29 cellular contexts compared by ENCODE assay signal in the genomic region with DNA sequence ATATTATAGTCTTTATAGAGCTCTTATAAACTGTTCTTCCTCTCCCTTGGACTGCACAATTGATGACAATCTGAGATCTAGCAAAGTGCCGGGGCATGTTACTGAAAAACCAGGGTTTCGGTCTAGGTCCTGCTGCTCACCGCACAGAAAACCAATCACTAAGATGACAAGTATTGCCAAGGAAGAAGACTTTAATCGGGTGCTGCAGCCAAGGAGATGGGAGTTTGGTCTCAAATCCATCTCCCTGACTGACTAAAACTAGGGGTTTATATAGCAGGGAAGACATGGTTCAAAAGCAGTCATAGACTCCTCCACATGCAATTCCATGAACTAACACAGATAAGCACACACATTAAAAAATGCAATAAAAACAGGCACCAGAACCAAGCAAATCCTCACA.
"Had no signal": no experiment of that assay in that cellular context is flagged by ENCODE, and none has a peak within 500 bp of the region (broad histone marks: within the 10 kb centered on the region; RNA-seq: fewer than 3 reads in every experiment).

No MANE protein-coding gene starts in this region.

- H3K27me3 ChIP-seq: stomach, suprapubic skin, testis, thyroid gland, tibial artery, tibial nerve, transverse colon, upper lobe of left lung, upper lobe of right lung, uterus, vagina had no signal

- H3K4me1 ChIP-seq: stomach, suprapubic skin, testis, thyroid gland, tibial nerve, transverse colon, upper lobe of left lung, upper lobe of right lung, uterus, vagina had no signal

- FAIRE-seq: urothelium cell line had no signal

- H3K4me1 Mint-ChIP-seq: stimulated activated effector memory CD8-positive, alpha-beta T cell treated with anti-CD3 and anti-CD28 coated beads, Interleukin-12 subunit alpha, Interleukin-12 subunit beta, amount 100 ng/mL, for 72 hours; stimulated activated memory B cell treated with anti-CD40 and anti-IgM and Interleukin-4, amounts not matched to agents 10 μg/mL and 1 μg/mL and 100 μg/mL, for 72 hours; stimulated activated naive B cell treated with anti-CD40 and anti-IgM and Interleukin-4, amounts not matched to agents 10 μg/mL and 1 μg/mL and 100 μg/mL, for 72 hours; stimulated activated naive CD8-positive, alpha-beta T cell treated with anti-CD3 and anti-CD28 coated beads, Interleukin-15, amount 100 ng/mL, for 72 hours had no signal

- H3K4me3 Mint-ChIP-seq: stimulated activated effector memory CD8-positive, alpha-beta T cell treated with anti-CD3 and anti-CD28 coated beads, Interleukin-12 subunit alpha, Interleukin-12 subunit beta, amount 100 ng/mL, for 72 hours; stimulated activated memory B cell treated with anti-CD40 and anti-IgM and Interleukin-4, amounts not matched to agents 10 μg/mL and 1 μg/mL and 100 μg/mL, for 72 hours; stimulated activated naive B cell treated with anti-CD40 and anti-IgM and Interleukin-4, amounts not matched to agents 10 μg/mL and 1 μg/mL and 100 μg/mL, for 72 hours; stimulated activated naive CD8-positive, alpha-beta T cell treated with anti-CD3 and anti-CD28 coated beads, Interleukin-15, amount 100 ng/mL, for 72 hours; stimulated activated naive CD8-positive, alpha-beta T cell treated with anti-CD3 and anti-CD28 coated beads, Interleukin-15, Interleukin-2, amounts not matched to agents 100 ng/mL and 50 ng/mL, for 24 hours; type B pancreatic cell had no signal

- ATAC-seq: stimulated activated effector memory CD8-positive, alpha-beta T cell treated with anti-CD3 and anti-CD28 coated beads, Interleukin-12 subunit alpha, Interleukin-12 subunit beta, amount 100 ng/mL, for 72 hours; stimulated activated memory B cell treated with anti-CD40 and anti-IgM and Interleukin-4, amounts not matched to agents 10 μg/mL and 1 μg/mL and 100 μg/mL, for 72 hours; stimulated activated naive B cell treated with anti-CD40 and anti-IgM and Interleukin-4, amounts not matched to agents 10 μg/mL and 1 μg/mL and 100 μg/mL, for 72 hours; stimulated activated naive CD8-positive, alpha-beta T cell treated with anti-CD3 and anti-CD28 coated beads, Interleukin-15, amount 100 ng/mL, for 72 hours; stimulated activated naive CD8-positive, alpha-beta T cell treated with anti-CD3 and anti-CD28 coated beads, Interleukin-15, Interleukin-2, amounts not matched to agents 100 U/mL and 50 U/mL, for 24 hours; upper lobe of right lung had no signal

- DNase-seq: stimulated activated CD4-positive, alpha-beta T cell treated with anti-CD3 and anti-CD28 coated beads, Interleukin-2, amount 100 ng/mL, for 48 hours; stimulated activated CD4-positive, alpha-beta T cell treated with anti-CD3 and anti-CD28 coated beads, Interleukin-4, amount 100 ng/mL, for 1 hour; stimulated activated CD4-positive, alpha-beta T cell treated with anti-CD3 and anti-CD28 coated beads, Interleukin-4, amount 100 ng/mL, for 24 hours; stimulated activated CD4-positive, alpha-beta T cell treated with anti-CD3 and anti-CD28 coated beads, Interleukin-4, amount 100 ng/mL, for 4 hours; stimulated activated CD8-positive, alpha-beta memory T cell treated with anti-CD3 and anti-CD28 coated beads, Interleukin-4, amount 100 ng/mL, for 48 hours; stimulated activated naive B cell treated with anti-CD40 and anti-IgM and Interleukin-4, amounts not matched to agents 10 μg/mL and 1 μg/mL and 100 μg/mL, for 72 hours; stimulated activated naive CD4-positive, alpha-beta T cell; stimulated activated naive CD4-positive, alpha-beta T cell treated with Interleukin-2 at 50 U/mL for 16 hours; stimulated activated naive CD8-positive, alpha-beta T cell treated with anti-CD3 and anti-CD28 coated beads, Interleukin-15, amount 100 ng/mL, for 72 hours; stimulated activated naive CD8-positive, alpha-beta T cell treated with anti-CD3 and anti-CD28 coated beads, Interleukin-15, Interleukin-2, amounts not matched to agents 100 U/mL and 50 U/mL, for 24 hours; stomach; substantia nigra; testis; thyroid gland; tibial artery; transverse colon; trophoblast cell; upper lobe of left lung; upper lobe of right lung; uterus had no signal

- H3K9me3 ChIP-seq: suprapubic skin, testis, thoracic aorta, thyroid gland, tibial artery, tibial nerve, transverse colon, upper lobe of left lung, upper lobe of right lung, uterus, vagina had no signal

- H3K36me3 ChIP-seq: stomach, suprapubic skin, thoracic aorta, thyroid gland, tibial artery, tibial nerve, transverse colon, upper lobe of left lung, upper lobe of right lung, uterus, vagina had no signal

- H3K27ac ChIP-seq: stomach, suprapubic skin, testis, thoracic aorta, thyroid gland, tibial artery, tibial nerve, transverse colon, upper lobe of left lung, upper lobe of right lung, uterus, vagina had no signal

- H3K4me3 ChIP-seq: stomach, suprapubic skin, testis, thoracic aorta, thyroid gland, tibial artery, tibial nerve, transverse colon, upper lobe of left lung, upper lobe of right lung, uterus, vagina had no signal

- H3K27ac Mint-ChIP-seq: stimulated activated effector memory CD8-positive, alpha-beta T cell treated with anti-CD3 and anti-CD28 coated beads, Interleukin-12 subunit alpha, Interleukin-12 subunit beta, amount 100 ng/mL, for 72 hours; stimulated activated memory B cell treated with anti-CD40 and anti-IgM and Interleukin-4, amounts not matched to agents 10 μg/mL and 1 μg/mL and 100 μg/mL, for 72 hours; stimulated activated naive B cell treated with anti-CD40 and anti-IgM and Interleukin-4, amounts not matched to agents 10 μg/mL and 1 μg/mL and 100 μg/mL, for 72 hours; stimulated activated naive CD8-positive, alpha-beta T cell treated with anti-CD3 and anti-CD28 coated beads, Interleukin-15, amount 100 ng/mL, for 72 hours; stimulated activated naive CD8-positive, alpha-beta T cell treated with anti-CD3 and anti-CD28 coated beads, Interleukin-15, Interleukin-2, amounts not matched to agents 100 ng/mL and 50 ng/mL, for 24 hours; type B pancreatic cell had no signal

- H3K36me3 Mint-ChIP-seq: stimulated activated effector memory CD8-positive, alpha-beta T cell treated with anti-CD3 and anti-CD28 coated beads, Interleukin-12 subunit alpha, Interleukin-12 subunit beta, amount 100 ng/mL, for 72 hours; stimulated activated memory B cell treated with anti-CD40 and anti-IgM and Interleukin-4, amounts not matched to agents 10 μg/mL and 1 μg/mL and 100 μg/mL, for 72 hours; stimulated activated naive B cell treated with anti-CD40 and anti-IgM and Interleukin-4, amounts not matched to agents 10 μg/mL and 1 μg/mL and 100 μg/mL, for 72 hours had no signal

- H3K27me3 Mint-ChIP-seq: stimulated activated memory B cell treated with anti-CD40 and anti-IgM and Interleukin-4, amounts not matched to agents 10 μg/mL and 1 μg/mL and 100 μg/mL, for 72 hours; stimulated activated naive B cell treated with anti-CD40 and anti-IgM and Interleukin-4, amounts not matched to agents 10 μg/mL and 1 μg/mL and 100 μg/mL, for 72 hours; stimulated activated naive CD8-positive, alpha-beta T cell treated with anti-CD3 and anti-CD28 coated beads, Interleukin-15, amount 100 ng/mL, for 72 hours; stimulated activated naive CD8-positive, alpha-beta T cell treated with anti-CD3 and anti-CD28 coated beads, Interleukin-15, Interleukin-2, amounts not matched to agents 100 ng/mL and 50 ng/mL, for 24 hours; type B pancreatic cell had no signal
